19 cellular contexts compared by ENCODE assay signal in the genomic region with DNA sequence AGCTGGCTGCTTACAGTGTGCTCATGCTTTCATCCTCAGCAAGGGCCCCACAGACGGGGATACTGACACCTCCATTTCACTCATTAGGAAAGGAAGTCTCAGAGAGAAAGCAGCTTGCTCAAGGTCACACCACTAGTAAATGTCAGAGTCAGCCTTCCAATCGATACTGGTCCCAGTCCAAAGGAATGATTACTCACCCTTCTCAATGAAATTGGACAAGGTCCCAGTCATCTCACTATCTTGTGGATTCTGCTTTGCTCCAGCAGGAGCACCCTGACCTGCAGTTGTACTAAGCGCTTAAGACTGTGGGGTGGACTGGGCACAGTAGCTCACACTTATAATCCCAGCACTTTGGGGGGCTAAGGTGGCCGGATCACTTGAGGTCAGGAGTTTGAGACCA.
DNase-seq lines count a peak whose midpoint lies in the region; ATAC-seq, FAIRE-seq and TF ChIP-seq lines count a peak whose summit lies in the region.
"Had no signal": no experiment of that assay in that cellular context is flagged by ENCODE, and none has a peak within 500 bp of the region (broad histone marks: within the 10 kb centered on the region; RNA-seq: fewer than 3 reads in every experiment).

No MANE protein-coding gene starts in this region.

- intact Hi-C loops in PC-3 (cut with micrococcal nuclease) (no loop called here), pancreas (cut with DNase I) (no loop called here)

- H3K27me3 ChIP-seq in GM23248 (replicated peaks; ENCODE audit: insufficient read depth) (peaks cover 17% of the 10 kb centered on the region), PC-3 (ENCODE audit: low read length) (peaks cover 4% of the 10 kb centered on the region; the same call in 1 of the 2 replicates), pancreas (no peaks in the 10 kb centered on the region), neural progenitor cell (no peaks in the 10 kb centered on the region)
- H3K27me3 ChIP-seq: BE2C, Peyer's patch had no signal

- H2AFZ ChIP-seq in GM23248 = no peak overlapping the region
- H2AFZ ChIP-seq in PC-3 (ENCODE audit: low read length) = no peak overlapping the region
- no peak overlapping the region for H2AFZ ChIP-seq in neural progenitor cell (replicated peaks)

- H3K9me3 ChIP-seq in GM23248 (ENCODE audit: low read depth) = no peaks in the 10 kb centered on the region
- H3K9me3 ChIP-seq in PC-3 (ENCODE audit: low read length) = no peaks in the 10 kb centered on the region
- no peaks in the 10 kb centered on the region for H3K9me3 ChIP-seq in pancreas
- H3K9me3 ChIP-seq in neural progenitor cell (ENCODE audit: low read depth) = no peaks in the 10 kb centered on the region
- H3K9me3 ChIP-seq: BE2C, Peyer's patch had no signal

- H3K4me1 Mint-ChIP-seq in neural progenitor cell = peaks cover 9% of the 10 kb centered on the region
- H3K4me1 Mint-ChIP-seq: CD8-positive, alpha-beta memory T cell had no signal

- POLR2A ChIA-PET in PC-3 (lab: Charles Lee; ENCODE audit: unreplicated experiment) = no interaction called here

- H3K27ac Mint-ChIP-seq in neural progenitor cell = no peak overlapping the region
- H3K27ac Mint-ChIP-seq: CD8-positive, alpha-beta memory T cell had no signal

- ATAC-seq in PC-3 = no peak
- ATAC-seq in pancreas = peak; percentile 81 to 89 (median 86)
- ATAC-seq in activated CD4-positive, CD25-positive, alpha-beta regulatory T cell treated with anti-CD3 and anti-CD28 coated beads, Interleukin-2, amount 50 U/mL, for 24 hours = no peak
- ATAC-seq in GM19351 (IDR thresholded peaks at IDR 0.05; ENCODE audit: unreplicated experiment) = no peak

- no TSS peak for BruUV-seq in PC-3 (replicated peaks; lab: Mats Ljungman, UMichigan)

- H3K27me3 Mint-ChIP-seq in neural progenitor cell (ENCODE audit: insufficient read depth, low read depth) = no peaks in the 10 kb centered on the region

- H3K9me2 ChIP-seq in GM23248 (ENCODE audit: insufficient read depth) (no peaks in the 10 kb centered on the region), PC-3 (replicated peaks; ENCODE audit: low read length) (no peaks in the 10 kb centered on the region)

- TF ChIP-seq CTCF in PC-3 (conservative IDR thresholded peaks at IDR 0.05; ENCODE audit: low read depth, low read length) (no peak), fibroblast of mammary gland (conservative IDR thresholded peaks at IDR 0.05; ENCODE audit: control insufficient read depth, insufficient read depth, low read depth, low read length) (no peak), pancreas (IDR thresholded peaks at IDR 0.05) (no peak), neural progenitor cell (IDR thresholded peaks at IDR 0.05) (no peak)

- H3F3A ChIP-seq in GM23248 (ENCODE audit: insufficient read depth) (no peaks in the 10 kb centered on the region), PC-3 (ENCODE audit: low read length, unreplicated experiment) (no peaks in the 10 kb centered on the region), neural progenitor cell (ENCODE audit: low read depth) (peaks cover 13% of the 10 kb centered on the region)

- 41 to 55% methylated on average over 4 of the region's 4 CpGs for WGBS in GM23248 (ENCODE audit: low coverage in 1 of 2, low lambda C conversion rate in 2 of 2, missing lambda C conversion rate in 2 of 2), 2 experiments
- 20 to 21% methylated on average over 4 of the region's 4 CpGs for WGBS in pancreas, 2 donors

- CTCF ChIA-PET in PC-3 (lab: Charles Lee) = no interaction called here

- H3K79me2 ChIP-seq in GM23248 (ENCODE audit: insufficient read depth) (no peaks in the 10 kb centered on the region), PC-3 (ENCODE audit: low read length) (no peaks in the 10 kb centered on the region), neural progenitor cell (ENCODE audit: low read depth) (no peaks in the 10 kb centered on the region)

- H3K9ac ChIP-seq in GM23248 = no peak overlapping the region
- H3K9ac ChIP-seq in PC-3 (ENCODE audit: low read length) = no peak overlapping the region
- no peak overlapping the region for H3K9ac ChIP-seq in neural progenitor cell

- H3K27ac ChIP-seq in GM23248 = no peak overlapping the region
- no peak overlapping the region for H3K27ac ChIP-seq in PC-3 (ENCODE audit: low read length)
- peak overlapping the region in 2 of 4 donors; percentile 9 to 50 for H3K27ac ChIP-seq in pancreas
- no peak overlapping the region for H3K27ac ChIP-seq in neural progenitor cell
- H3K27ac ChIP-seq: Peyer's patch had no signal

- H3K4me3 ChIP-seq in GM23248 (no peak overlapping the region), PC-3 (ENCODE audit: low read length) (no peak overlapping the region), fibroblast of mammary gland (ENCODE audit: control insufficient read depth, low read depth, low read length) (no peak overlapping the region), pancreas (no peak overlapping the region), neural progenitor cell (no peak overlapping the region)
- H3K4me3 ChIP-seq: Peyer's patch had no signal

- DNase-seq in GM23248 (peak; percentile 29), PC-3 (peak; percentile 67), fibroblast of mammary gland (ENCODE audit: low read depth) (peak; percentile 44), pancreas (peak in 3 of 6 donors; percentile 18 to 46 (median 44)), neural progenitor cell (ENCODE audit: low spot score) (no peak), AML-193 (lab: John Stamatoyannopoulos, UW) (no peak)
- DNase-seq: ACHN; BE2C; CD8-positive, alpha-beta memory T cell; DMS 273 treated with DMSO at 0.1 percent for 48 hours; MM.1S; NCI-H1417 treated with DMSO at 0.1 percent for 48 hours; NCI-H2081 treated with DMSO at 0.1 percent for 48 hours; NCI-H2227 treated with DMSO at 0.1 percent for 48 hours; Peyer's patch; SHP77 treated with DMSO at 0.1 percent for 48 hours had no signal

- H3K36me3 ChIP-seq in GM23248 (ENCODE audit: low read depth) (no peaks in the 10 kb centered on the region), PC-3 (ENCODE audit: low read depth, low read length) (no peaks in the 10 kb centered on the region), pancreas (no peaks in the 10 kb centered on the region), neural progenitor cell (no peaks in the 10 kb centered on the region)
- H3K36me3 ChIP-seq: BE2C, Peyer's patch had no signal

- no peak overlapping the region for H3K4me3 Mint-ChIP-seq in neural progenitor cell
- H3K4me3 Mint-ChIP-seq: CD8-positive, alpha-beta memory T cell had no signal

- H3K4me2 ChIP-seq in GM23248 (ENCODE audit: unreplicated experiment) (no peak overlapping the region), PC-3 (ENCODE audit: low read length) (no peak overlapping the region), neural progenitor cell (no peak overlapping the region)

- no peaks in the 10 kb centered on the region for H3K4me1 ChIP-seq in GM23248 (ENCODE audit: insufficient read depth)
- H3K4me1 ChIP-seq in PC-3 (ENCODE audit: insufficient read depth, low read length) = peaks cover 8% of the 10 kb centered on the region; the same call in 1 of the 2 replicates
- peaks cover 0 to 6% (median 0%) of the 10 kb centered on the region in 3 donors for H3K4me1 ChIP-seq in pancreas
- peaks cover 17% of the 10 kb centered on the region for H3K4me1 ChIP-seq in neural progenitor cell
- H3K4me1 ChIP-seq: BE2C, Peyer's patch had no signal

- in situ Hi-C loops in GM23248 (cut with MboI) = no loop called here

- H4K20me1 ChIP-seq in GM23248 (ENCODE audit: insufficient read depth) (no peaks in the 10 kb centered on the region), PC-3 (ENCODE audit: low read length) (no peaks in the 10 kb centered on the region), neural progenitor cell (ENCODE audit: low read depth) (no peaks in the 10 kb centered on the region)

- FAIRE-seq in pancreas (lab: Jason Lieb, UNC) = no peak
- FAIRE-seq: H1 had no signal

- H3K36me3 Mint-ChIP-seq in neural progenitor cell = no peaks in the 10 kb centered on the region
- H3K36me3 Mint-ChIP-seq: CD8-positive, alpha-beta memory T cell had no signal

- no peaks in the 10 kb centered on the region for H3K9me3 Mint-ChIP-seq in neural progenitor cell
- H3K9me3 Mint-ChIP-seq: CD8-positive, alpha-beta memory T cell had no signal

Comparison
In these comparisons a context has a peak if more than half of its experiments do, and no peak if none do; other contexts are left out.
1. DNase-seq: peak in GM23248 (single experiment), PC-3 (single experiment) and fibroblast of mammary gland (single experiment); none in neural progenitor cell (single experiment) and AML-193 (0 of 2).
2. ATAC-seq: peak in pancreas (4 of 4); none in PC-3 (single experiment), activated CD4-positive, CD25-positive, alpha-beta regulatory T cell treated with anti-CD3 and anti-CD28 coated beads, Interleukin-2, amount 50 U/mL, for 24 hours (0 of 2) and GM19351 (single experiment).